ENCODE assay signal across 23 cellular contexts in the genomic region with DNA sequence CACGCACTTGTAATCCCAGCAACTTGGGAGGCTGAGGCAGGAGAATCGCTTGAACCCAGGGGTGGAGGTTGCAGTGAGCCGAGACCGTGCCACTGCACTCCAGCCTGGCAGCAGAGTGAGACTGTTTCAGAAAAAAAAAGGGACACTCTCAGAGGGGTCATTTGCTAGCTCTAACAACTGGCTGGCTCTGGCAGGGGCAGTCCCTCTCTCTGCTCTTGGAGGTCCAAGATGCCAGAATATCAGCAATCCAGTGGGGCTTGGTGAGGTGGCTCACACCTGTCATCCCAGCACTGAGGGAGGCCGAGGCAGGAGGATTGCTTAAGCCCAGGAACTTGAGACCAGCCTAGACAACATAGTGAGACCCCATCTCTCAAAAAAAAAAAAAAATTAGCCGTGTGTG. TPM values are rescaled to one million over a fixed set of nuclear protein-coding genes. Genes with fewer than 3 reads are reported as not detected.
DNase-seq lines count a peak whose midpoint lies in the region; ATAC-seq and TF ChIP-seq lines count a peak whose summit lies in the region.
"Had no signal": no experiment of that assay in that cellular context is flagged by ENCODE, and none has a peak within 500 bp of the region (broad histone marks: within the 10 kb centered on the region; RNA-seq: fewer than 3 reads in every experiment).

No MANE protein-coding gene starts in this region.

- ATAC-seq in activated T-cell treated with anti-CD3 and anti-CD28 coated beads, Interleukin-2, amount 50 U/mL, for 4 hours = no peak
- no peak for ATAC-seq in activated CD8-positive, alpha-beta T cell treated with anti-CD3 and anti-CD28 coated beads for 36 hours
- ATAC-seq in left lung (no peak), HG03159 (IDR thresholded peaks at IDR 0.05; ENCODE audit: unreplicated experiment) (no peak)
- ATAC-seq in stimulated activated memory B cell treated with anti-CD40 and anti-IgM and Interleukin-4, amounts not matched to agents 10 μg/mL and 1 μg/mL and 100 μg/mL, for 72 hours = no peak
- ATAC-seq: GM12878 had no signal

- H3K4me1 Mint-ChIP-seq in activated T-cell treated with anti-CD3 and anti-CD28 coated beads, Interleukin-2, amount 50 U/mL, for 24 hours (ENCODE audit: low read depth) = peaks cover 45% of the 10 kb centered on the region
- H3K4me1 Mint-ChIP-seq in activated T-cell treated with anti-CD3 and anti-CD28 coated beads, Interleukin-2, amount 50 U/mL, for 4 hours (ENCODE audit: low read depth) = peaks cover 26% of the 10 kb centered on the region
- peaks cover 50% of the 10 kb centered on the region for H3K4me1 Mint-ChIP-seq in activated CD8-positive, alpha-beta T cell treated with anti-CD3 and anti-CD28 coated beads for 36 hours (ENCODE audit: low read depth)
- H3K4me1 Mint-ChIP-seq in stimulated activated memory B cell treated with anti-CD40 and anti-IgM and Interleukin-4, amounts not matched to agents 10 μg/mL and 1 μg/mL and 100 μg/mL, for 72 hours = peaks cover 93% of the 10 kb centered on the region

- H3K36me3 Mint-ChIP-seq in activated T-cell treated with anti-CD3 and anti-CD28 coated beads, Interleukin-2, amount 50 U/mL, for 24 hours (ENCODE audit: low read depth) = peaks cover 31% of the 10 kb centered on the region
- H3K36me3 Mint-ChIP-seq in activated T-cell treated with anti-CD3 and anti-CD28 coated beads, Interleukin-2, amount 50 U/mL, for 4 hours (ENCODE audit: insufficient read depth) = peaks cover 4% of the 10 kb centered on the region
- H3K36me3 Mint-ChIP-seq in activated CD8-positive, alpha-beta T cell treated with anti-CD3 and anti-CD28 coated beads for 36 hours (ENCODE audit: low read depth) = peaks cover 10% of the 10 kb centered on the region
- no peaks in the 10 kb centered on the region for H3K36me3 Mint-ChIP-seq in stimulated activated memory B cell treated with anti-CD40 and anti-IgM and Interleukin-4, amounts not matched to agents 10 μg/mL and 1 μg/mL and 100 μg/mL, for 72 hours

- H3K27ac ChIP-seq in left lung = peak overlapping the region; percentile 75 to 94
- H3K27ac ChIP-seq: C4-2B, SK-N-MC, uterus had no signal

- intact Hi-C loops in activated CD8-positive, alpha-beta T cell treated with anti-CD3 and anti-CD28 coated beads for 36 hours (cut with micrococcal nuclease) = no loop called here
- intact Hi-C loops in left lung (cut with DNase I) = no loop called here

- H3K9me3 Mint-ChIP-seq in activated T-cell treated with anti-CD3 and anti-CD28 coated beads, Interleukin-2, amount 50 U/mL, for 24 hours = no peaks in the 10 kb centered on the region
- H3K9me3 Mint-ChIP-seq in activated T-cell treated with anti-CD3 and anti-CD28 coated beads, Interleukin-2, amount 50 U/mL, for 4 hours = no peaks in the 10 kb centered on the region
- no peaks in the 10 kb centered on the region for H3K9me3 Mint-ChIP-seq in activated CD8-positive, alpha-beta T cell treated with anti-CD3 and anti-CD28 coated beads for 36 hours
- H3K9me3 Mint-ChIP-seq in stimulated activated memory B cell treated with anti-CD40 and anti-IgM and Interleukin-4, amounts not matched to agents 10 μg/mL and 1 μg/mL and 100 μg/mL, for 72 hours = no peaks in the 10 kb centered on the region

- peaks cover 0 to 6% of the 10 kb centered on the region in 2 donors for H3K36me3 ChIP-seq in left lung
- H3K36me3 ChIP-seq: Peyer's patch, uterus had no signal

- POLR2A ChIA-PET in activated CD8-positive, alpha-beta T cell treated with anti-CD3 and anti-CD28 coated beads for 36 hours (lab: Charles Lee) = interaction anchor here (0.8 to 1.1 kb wide), 2 partner anchors 9 to 12 kb away, joined by 3 read pairs; no protein-coding TSS in a partner anchor

- TF ChIP-seq CTCF in activated CD8-positive, alpha-beta T cell treated with anti-CD3 and anti-CD28 coated beads for 36 hours (IDR thresholded peaks at IDR 0.05) = no peak
- no peak for TF ChIP-seq CTCF in left lung (IDR thresholded peaks at IDR 0.05)

- no peaks in the 10 kb centered on the region for H3K27me3 Mint-ChIP-seq in activated T-cell treated with anti-CD3 and anti-CD28 coated beads, Interleukin-2, amount 50 U/mL, for 24 hours
- no peaks in the 10 kb centered on the region for H3K27me3 Mint-ChIP-seq in activated T-cell treated with anti-CD3 and anti-CD28 coated beads, Interleukin-2, amount 50 U/mL, for 4 hours (ENCODE audit: low read depth)
- H3K27me3 Mint-ChIP-seq in activated CD8-positive, alpha-beta T cell treated with anti-CD3 and anti-CD28 coated beads for 36 hours = no peaks in the 10 kb centered on the region
- H3K27me3 Mint-ChIP-seq in stimulated activated memory B cell treated with anti-CD40 and anti-IgM and Interleukin-4, amounts not matched to agents 10 μg/mL and 1 μg/mL and 100 μg/mL, for 72 hours = no peaks in the 10 kb centered on the region
- H3K27me3 Mint-ChIP-seq: progenitor cell of endocrine pancreas had no signal

- peaks cover 0 to 78% of the 10 kb centered on the region in 2 donors for H3K4me1 ChIP-seq in left lung
- H3K4me1 ChIP-seq: uterus had no signal

- no peak overlapping the region for H3K4me3 ChIP-seq in left lung
- H3K4me3 ChIP-seq: A549, GM12878, lung, Peyer's patch, SK-N-MC, uterus had no signal

- DNase-seq in activated T-cell treated with anti-CD3 and anti-CD28 coated beads, Interleukin-2, amount 50 U/mL, for 24 hours = no peak
- no peak for DNase-seq in activated T-cell treated with anti-CD3 and anti-CD28 coated beads, Interleukin-2, amount 50 U/mL, for 4 hours
- no peak for DNase-seq in activated CD8-positive, alpha-beta T cell treated with anti-CD3 and anti-CD28 coated beads for 36 hours
- no peak for DNase-seq in left lung
- DNase-seq in middle frontal gyrus (ENCODE audit: extremely low spot score, low spot score) = no peak
- no peak for DNase-seq in superior temporal gyrus (ENCODE audit: extremely low spot score)
- DNase-seq: activated gamma-delta T cell treated with Interleukin-2 at 50 U/mL for 16 hours; anterior cingulate cortex; DMS153; effector CD8-positive, alpha-beta T cell; KG1; NCI-H1930; Peyer's patch; stimulated activated CD4-positive, alpha-beta T cell treated with anti-CD3 and anti-CD28 coated beads, Interleukin-2, amount 100 ng/mL, for 48 hours; uterus had no signal

- H3K9me3 ChIP-seq in left lung = no peaks in the 10 kb centered on the region
- H3K9me3 ChIP-seq: A549, Peyer's patch had no signal

- CTCF ChIA-PET in activated CD8-positive, alpha-beta T cell treated with anti-CD3 and anti-CD28 coated beads for 36 hours (lab: Charles Lee) = interaction anchor here (0.9 kb wide), 1 partner anchor 37 kb away, joined by 5 read pairs; no protein-coding TSS in a partner anchor

- H3K27ac Mint-ChIP-seq in activated T-cell treated with anti-CD3 and anti-CD28 coated beads, Interleukin-2, amount 50 U/mL, for 24 hours = peak overlapping the region; percentile 51
- peak overlapping the region; percentile 95 for H3K27ac Mint-ChIP-seq in activated CD8-positive, alpha-beta T cell treated with anti-CD3 and anti-CD28 coated beads for 36 hours
- peak overlapping the region; percentile 94 for H3K27ac Mint-ChIP-seq in stimulated activated memory B cell treated with anti-CD40 and anti-IgM and Interleukin-4, amounts not matched to agents 10 μg/mL and 1 μg/mL and 100 μg/mL, for 72 hours
- H3K27ac Mint-ChIP-seq: progenitor cell of endocrine pancreas had no signal

- H3K4me3 Mint-ChIP-seq in activated T-cell treated with anti-CD3 and anti-CD28 coated beads, Interleukin-2, amount 50 U/mL, for 24 hours = no peak overlapping the region
- no peak overlapping the region for H3K4me3 Mint-ChIP-seq in activated T-cell treated with anti-CD3 and anti-CD28 coated beads, Interleukin-2, amount 50 U/mL, for 4 hours
- no peak overlapping the region for H3K4me3 Mint-ChIP-seq in activated CD8-positive, alpha-beta T cell treated with anti-CD3 and anti-CD28 coated beads for 36 hours
- H3K4me3 Mint-ChIP-seq in stimulated activated memory B cell treated with anti-CD40 and anti-IgM and Interleukin-4, amounts not matched to agents 10 μg/mL and 1 μg/mL and 100 μg/mL, for 72 hours = no peak overlapping the region

- no peaks in the 10 kb centered on the region for H3K27me3 ChIP-seq in left lung
- H3K27me3 ChIP-seq: Peyer's patch, uterus had no signal

RNA-seq across cellular contexts. Expression of a gene that starts 2.5 kb away (rescaled TPM):
- total RNA-seq in activated T-cell treated with anti-CD3 and anti-CD28 coated beads, Interleukin-2, amount 50 U/mL, for 4 hours = 1 to 10 TPM in 2 of 3 donors, under 1 TPM in 1; 0.38 to 6.6 (median 1.1) TPM
- 1 to 10 TPM; 5.8 to 6.6 TPM for total RNA-seq in activated CD8-positive, alpha-beta T cell treated with anti-CD3 and anti-CD28 coated beads for 36 hours
- total RNA-seq in left lung = 10 to 100 TPM; 20.6 to 52.3 TPM

RNA-seq across cellular contexts. Expression of a gene that starts 12.8 kb away (rescaled TPM):
- total RNA-seq in activated T-cell treated with anti-CD3 and anti-CD28 coated beads, Interleukin-2, amount 50 U/mL, for 4 hours = 10 to 100 TPM; 29.2 to 48.8 (median 34.3) TPM
- total RNA-seq in activated CD8-positive, alpha-beta T cell treated with anti-CD3 and anti-CD28 coated beads for 36 hours = 10 to 100 TPM; 43.7 to 46.8 TPM
- 10 to 100 TPM; 24.0 to 29.9 TPM for total RNA-seq in left lung

RNA-seq across cellular contexts. Expression of a gene that starts 57.8 kb away (rescaled TPM):
- 1 to 10 TPM; 4.2 to 5.1 (median 4.8) TPM for total RNA-seq in activated T-cell treated with anti-CD3 and anti-CD28 coated beads, Interleukin-2, amount 50 U/mL, for 4 hours
- 1 to 10 TPM; 2.5 to 3.6 TPM for total RNA-seq in activated CD8-positive, alpha-beta T cell treated with anti-CD3 and anti-CD28 coated beads for 36 hours
- total RNA-seq in left lung = 1 to 10 TPM; 2.9 to 4.1 TPM

RNA-seq across cellular contexts. Expression of a gene that starts 58.9 kb away (rescaled TPM):
- total RNA-seq in activated T-cell treated with anti-CD3 and anti-CD28 coated beads, Interleukin-2, amount 50 U/mL, for 4 hours = 10 to 100 TPM; 82.4 to 87.2 (median 84.4) TPM
- total RNA-seq in activated CD8-positive, alpha-beta T cell treated with anti-CD3 and anti-CD28 coated beads for 36 hours = 10 to 100 TPM; 38.3 to 38.8 TPM
- total RNA-seq in left lung = 10 to 100 TPM; 25.0 to 33.0 TPM
